ENCODE assay signal across 17 cellular contexts in genomic region chr6:56656466-56656865, GRCh38.
"Had no signal": no experiment of that assay in that cellular context is flagged by ENCODE, and none has a peak within 500 bp of the region (broad histone marks: within the 10 kb centered on the region; RNA-seq: fewer than 3 reads in every experiment).

No MANE protein-coding gene starts in this region.

- DNase-seq: activated CD4-positive, alpha-beta memory T cell treated with anti-CD3 and anti-CD28 coated beads for 36 hours; activated gamma-delta T cell; activated T-cell treated with anti-CD3 and anti-CD28 coated beads, Interleukin-2, amount 50 U/mL, for 48 hours; amygdala; cerebellar nuclear complex; endodermal cell; heart right ventricle; kidney; naive B cell; T-helper 2 cell had no signal

- FAIRE-seq: kidney, TTC549 had no signal

- H3K4me1 Mint-ChIP-seq: stimulated activated memory B cell treated with anti-CD40 and anti-IgM and Interleukin-4, amounts not matched to agents 10 μg/mL and 1 μg/mL and 100 μg/mL, for 72 hours had no signal

- H3K9me3 Mint-ChIP-seq: activated CD4-positive, alpha-beta memory T cell treated with anti-CD3 and anti-CD28 coated beads for 36 hours; brain; endodermal cell; mesothelial cell of epicardium; naive B cell; stimulated activated memory B cell treated with anti-CD40 and anti-IgM and Interleukin-4, amounts not matched to agents 10 μg/mL and 1 μg/mL and 100 μg/mL, for 72 hours; type B pancreatic cell had no signal

- H3K27ac Mint-ChIP-seq: activated CD4-positive, alpha-beta memory T cell treated with anti-CD3 and anti-CD28 coated beads for 36 hours; activated naive CD8-positive, alpha-beta T cell; endodermal cell; naive B cell; stimulated activated memory B cell treated with anti-CD40 and anti-IgM and Interleukin-4, amounts not matched to agents 10 μg/mL and 1 μg/mL and 100 μg/mL, for 72 hours; type B pancreatic cell had no signal

- H3K27me3 Mint-ChIP-seq: activated CD4-positive, alpha-beta memory T cell treated with anti-CD3 and anti-CD28 coated beads for 36 hours; brain; naive B cell; type B pancreatic cell had no signal

- H3K36me3 Mint-ChIP-seq: activated CD4-positive, alpha-beta memory T cell treated with anti-CD3 and anti-CD28 coated beads for 36 hours; activated naive CD8-positive, alpha-beta T cell; mesothelial cell of epicardium; naive B cell; stimulated activated memory B cell treated with anti-CD40 and anti-IgM and Interleukin-4, amounts not matched to agents 10 μg/mL and 1 μg/mL and 100 μg/mL, for 72 hours had no signal

- H3K4me2 ChIP-seq: smooth muscle cell had no signal

- H3K9me3 ChIP-seq: heart right ventricle had no signal

- H3K27me3 ChIP-seq: heart right ventricle had no signal

- H3K4me3 ChIP-seq: heart right ventricle, smooth muscle cell had no signal

- H3K4me3 Mint-ChIP-seq: activated CD4-positive, alpha-beta memory T cell treated with anti-CD3 and anti-CD28 coated beads for 36 hours; activated naive CD8-positive, alpha-beta T cell; brain; endodermal cell; mesothelial cell of epicardium; naive B cell; stimulated activated memory B cell treated with anti-CD40 and anti-IgM and Interleukin-4, amounts not matched to agents 10 μg/mL and 1 μg/mL and 100 μg/mL, for 72 hours; type B pancreatic cell had no signal

- ATAC-seq: stimulated activated memory B cell treated with anti-CD40 and anti-IgM and Interleukin-4, amounts not matched to agents 10 μg/mL and 1 μg/mL and 100 μg/mL, for 72 hours had no signal
